Comparison of ENCODE assay signal across 28 cellular contexts in the genomic region with DNA sequence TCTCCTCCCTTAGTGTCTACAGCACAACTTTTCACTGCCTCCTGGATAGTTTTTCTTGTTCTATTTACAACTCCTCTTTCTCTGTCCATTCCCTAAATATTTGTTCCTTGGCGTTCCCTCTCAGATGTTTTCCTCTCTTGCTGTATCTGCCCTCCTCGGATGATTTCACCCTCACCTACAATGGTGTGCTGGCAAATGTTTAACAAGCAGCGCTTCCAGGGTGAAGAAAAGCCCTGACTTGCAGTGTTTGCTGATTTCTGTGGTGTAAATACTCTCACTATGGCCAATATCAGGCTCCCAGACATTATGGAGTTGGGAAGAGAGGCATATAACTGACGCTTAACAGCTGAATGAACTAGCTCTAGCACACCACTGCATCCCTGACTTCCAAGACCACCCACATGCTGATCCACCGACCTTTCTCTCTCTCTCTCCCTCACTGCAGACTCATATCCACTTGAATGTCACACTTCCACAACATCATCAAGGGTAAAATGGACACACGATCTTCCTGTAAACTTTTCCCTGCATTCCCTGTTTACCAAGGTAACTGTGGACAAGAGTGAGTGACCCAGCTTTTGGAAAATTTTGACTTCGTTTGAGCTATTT.
"Had no signal": no experiment of that assay in that cellular context is flagged by ENCODE, and none has a peak within 500 bp of the region (broad histone marks: within the 10 kb centered on the region; RNA-seq: fewer than 3 reads in every experiment).

No MANE protein-coding gene starts in this region.

- ATAC-seq: activated CD8-positive, alpha-beta T cell treated with anti-CD3 and anti-CD28 coated beads for 36 hours; activated T-cell treated with anti-CD3 and anti-CD28 coated beads, Interleukin-2, amount 50 U/mL, for 72 hours; activated T-helper 17 cell treated with anti-CD3 and anti-CD28 coated beads, Interleukin-2, amount 50 U/mL, for 72 hours had no signal

- H3K9me3 ChIP-seq: ascending aorta had no signal

- FAIRE-seq: RCC 7860 had no signal

- H3K9ac ChIP-seq: KMS-11 had no signal

- H3K27me3 ChIP-seq: ascending aorta, cardiac muscle cell had no signal

- H3K4me2 ChIP-seq: KMS-11 had no signal

- H3K27ac ChIP-seq: ascending aorta, cardiac muscle cell, KMS-11, SK-N-MC, WERI-Rb-1 had no signal

- DNase-seq: activated CD4-positive, alpha-beta T cell treated with anti-CD3 and anti-CD28 coated beads for 1 hour; activated CD4-positive, alpha-beta T cell treated with anti-CD3 and anti-CD28 coated beads, Interleukin-2, amount 10 ng/mL, durations not matched to agents 24 days and 14 days; activated CD4-positive, alpha-beta T cell treated with anti-CD3 and anti-CD28 coated beads, Interleukin-2, amount 50 U/mL, for 4 hours; activated CD4-positive, CD25-positive, alpha-beta regulatory T cell; activated CD8-positive, alpha-beta T cell treated with anti-CD3 and anti-CD28 coated beads for 36 hours; activated effector memory CD4-positive, alpha-beta T cell treated with anti-CD3 and anti-CD28 coated beads, Interleukin-2, amount 50 U/mL, for 16 hours; activated naive CD4-positive, alpha-beta T cell treated with Interleukin-2 at 50 U/mL for 16 hours; activated naive CD8-positive, alpha-beta T cell treated with anti-CD3 and anti-CD28 coated beads, Interleukin-2, amount 10 ng/mL, durations not matched to agents 7 days and 5 days; activated T-cell treated with anti-CD3 and anti-CD28 coated beads, Interleukin-2, amount 50 U/mL, for 1 hour; activated T-cell treated with anti-CD3 and anti-CD28 coated beads, Interleukin-2, amount 50 U/mL, for 72 hours; amygdala; MM.1S; MV-4-11; NCI-H1092; NCI-H1436 treated with DMSO at 0.1 percent for 48 hours; NCI-H1694 treated with DMSO at 0.1 percent for 48 hours; NCI-H2029; NCI-H345; NCI-H524 treated with DMSO at 0.1 percent for 48 hours; Right ventricle myocardium superior; T1000; WERI-Rb-1 had no signal

- H3K4me3 ChIP-seq: ascending aorta, cardiac muscle cell, SK-N-MC had no signal

- H3K36me3 ChIP-seq: ascending aorta, cardiac muscle cell, WERI-Rb-1 had no signal
